ENCODE assay signal across 17 cellular contexts in the genomic region with DNA sequence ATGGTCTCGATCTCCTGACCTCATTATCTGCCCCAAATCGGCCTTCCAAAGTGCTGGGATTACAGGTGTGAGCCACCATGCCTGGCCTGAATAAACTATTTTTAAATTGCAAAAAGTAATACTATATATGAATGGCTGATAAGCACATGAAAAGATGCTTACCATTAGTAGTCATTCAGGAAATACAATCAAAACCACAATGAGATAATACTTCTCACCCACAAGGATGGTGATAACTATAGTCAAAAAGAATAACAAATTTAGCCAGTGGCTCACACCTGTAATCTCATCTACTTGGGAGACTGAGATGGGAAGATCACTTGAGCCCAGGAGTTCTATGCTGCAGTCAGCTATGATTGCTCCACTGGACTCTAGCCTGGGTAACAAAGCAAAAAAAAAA. TPM values are rescaled to one million over a fixed set of nuclear protein-coding genes. Genes with fewer than 3 reads are reported as not detected.
DNase-seq lines count a peak whose midpoint lies in the region; ATAC-seq and TF ChIP-seq lines count a peak whose summit lies in the region.
"Had no signal": no experiment of that assay in that cellular context is flagged by ENCODE, and none has a peak within 500 bp of the region (broad histone marks: within the 10 kb centered on the region; RNA-seq: fewer than 3 reads in every experiment).

No MANE protein-coding gene starts in this region.

- no peak overlapping the region for H3K27ac ChIP-seq in CD4-positive, alpha-beta T cell (ENCODE audit: low read depth, low read length)
- H3K27ac ChIP-seq in stomach, result no peak overlapping the region
- H3K27ac ChIP-seq: BLaER1 treated with 17β-estradiol and CSF1 and Interleukin-3, amounts not matched to agents 10 nM and 100 nM; GM23248 had no signal

- no peaks in the 10 kb centered on the region for H3K9me3 Mint-ChIP-seq in activated CD4-positive, alpha-beta T cell treated with anti-CD3 and anti-CD28 coated beads for 36 hours (ENCODE audit: low read depth)
- no peaks in the 10 kb centered on the region for H3K9me3 Mint-ChIP-seq in CD4-positive, alpha-beta T cell
- no peaks in the 10 kb centered on the region for H3K9me3 Mint-ChIP-seq in activated T-helper 17 cell treated with anti-CD3 and anti-CD28 coated beads, Interleukin-2, amount 50 U/mL, for 72 hours
- no peaks in the 10 kb centered on the region for H3K9me3 Mint-ChIP-seq in immature natural killer cell
- H3K9me3 Mint-ChIP-seq: IgD-negative memory B cell had no signal

- 58 to 80% (median 66%) methylated on average over 2 of the region's 2 CpGs for WGBS in stomach, 5 donors

- peaks cover 13 to 30% (median 22%) of the 10 kb centered on the region in 4 donors for H3K4me1 ChIP-seq in stomach

- intact Hi-C loops in activated CD4-positive, alpha-beta T cell treated with anti-CD3 and anti-CD28 coated beads for 36 hours (cut with DNase I, micrococcal nuclease), result no loop called here
- intact Hi-C loops in CD4-positive, alpha-beta T cell (cut with DNase I, micrococcal nuclease), result loop anchor here in 1 of 2 experiments (2.0 kb wide), 1 partner anchor 47 kb away; a partner anchor contains a TSS
- intact Hi-C loops in stomach (cut with DNase I; ENCODE audit: low total_unique reads), result no loop called here

- no peak overlapping the region for H3K4me3 Mint-ChIP-seq in activated CD4-positive, alpha-beta T cell treated with anti-CD3 and anti-CD28 coated beads for 36 hours
- H3K4me3 Mint-ChIP-seq in CD4-positive, alpha-beta T cell, result peak overlapping the region; percentile 82
- peak overlapping the region; percentile 48 for H3K4me3 Mint-ChIP-seq in activated T-helper 17 cell treated with anti-CD3 and anti-CD28 coated beads, Interleukin-2, amount 50 U/mL, for 72 hours
- H3K4me3 Mint-ChIP-seq in immature natural killer cell, result peak overlapping the region; percentile 40 to 74 (median 64)

- TF ChIP-seq POLR2A in stomach (IDR thresholded peaks at IDR 0.05), result no peak

- H3K27me3 ChIP-seq in CD4-positive, alpha-beta T cell (ENCODE audit: control insufficient read depth, insufficient read depth, low read length), result no peaks in the 10 kb centered on the region
- H3K27me3 ChIP-seq in stomach, result no peaks in the 10 kb centered on the region
- H3K27me3 ChIP-seq: BLaER1 treated with 17β-estradiol and CSF1 and Interleukin-3, amounts not matched to agents 10 nM and 100 nM had no signal

- TF ChIP-seq CTCF in CD4-positive, alpha-beta T cell (IDR thresholded peaks at IDR 0.05), result no peak
- no peak for TF ChIP-seq CTCF in stomach (IDR thresholded peaks at IDR 0.05)

- POLR2A ChIA-PET in activated CD4-positive, alpha-beta T cell treated with anti-CD3 and anti-CD28 coated beads for 36 hours (lab: Charles Lee), result no interaction called here
- POLR2A ChIA-PET in CD4-positive, alpha-beta T cell (lab: Charles Lee), result no interaction called here

- no peak overlapping the region for H3K4me3 ChIP-seq in stomach
- H3K4me3 ChIP-seq: BLaER1 treated with 17β-estradiol and CSF1 and Interleukin-3, amounts not matched to agents 10 nM and 100 nM; GM23248 had no signal

- H3K36me3 ChIP-seq in stomach, result peaks cover 2 to 26% (median 18%) of the 10 kb centered on the region in 4 donors

- no peaks in the 10 kb centered on the region for H3K27me3 Mint-ChIP-seq in activated CD4-positive, alpha-beta T cell treated with anti-CD3 and anti-CD28 coated beads for 36 hours
- H3K27me3 Mint-ChIP-seq in CD4-positive, alpha-beta T cell, result no peaks in the 10 kb centered on the region
- no peaks in the 10 kb centered on the region for H3K27me3 Mint-ChIP-seq in activated T-helper 17 cell treated with anti-CD3 and anti-CD28 coated beads, Interleukin-2, amount 50 U/mL, for 72 hours
- H3K27me3 Mint-ChIP-seq in immature natural killer cell (ENCODE audit: low read depth in 3 of 3), result peaks cover 3 to 6% (median 5%) of the 10 kb centered on the region in 3 donors
- H3K27me3 Mint-ChIP-seq: IgD-negative memory B cell had no signal

- no peak for DNase-seq in activated CD4-positive, alpha-beta T cell treated with anti-CD3 and anti-CD28 coated beads for 36 hours
- DNase-seq in activated CD4-positive, alpha-beta T cell treated with anti-CD3 and anti-CD28 coated beads, Interleukin-2, amount 50 U/mL, for 4 hours, result no peak
- DNase-seq in CD4-positive, alpha-beta T cell, result no peak
- DNase-seq in immature natural killer cell, result peak; percentile 43 to 52 (median 46)
- no peak for DNase-seq in stomach
- no peak for DNase-seq in medulla oblongata (ENCODE audit: extremely low spot score)
- no peak for DNase-seq in DMS 273 treated with DMSO at 0.1 percent for 48 hours (lab: John Stamatoyannopoulos, UW)
- DNase-seq: 8988T, Calu3, DMS79, GM23248, NCI-H187 treated with DMSO at 0.1 percent for 48 hours, NCI-H82, SHP77 had no signal

- H3K4me1 Mint-ChIP-seq in activated CD4-positive, alpha-beta T cell treated with anti-CD3 and anti-CD28 coated beads for 36 hours, result peaks cover 31% of the 10 kb centered on the region
- H3K4me1 Mint-ChIP-seq in CD4-positive, alpha-beta T cell (ENCODE audit: low read depth), result peaks cover 40% of the 10 kb centered on the region
- peaks cover 20% of the 10 kb centered on the region for H3K4me1 Mint-ChIP-seq in activated T-helper 17 cell treated with anti-CD3 and anti-CD28 coated beads, Interleukin-2, amount 50 U/mL, for 72 hours
- peaks cover 47 to 56% of the 10 kb centered on the region in 2 donors for H3K4me1 Mint-ChIP-seq in immature natural killer cell

- no peaks in the 10 kb centered on the region for H3K9me3 ChIP-seq in CD4-positive, alpha-beta T cell (ENCODE audit: control insufficient read depth, low read length)
- H3K9me3 ChIP-seq in stomach, result no peaks in the 10 kb centered on the region
- H3K9me3 ChIP-seq: BLaER1 treated with 17β-estradiol and CSF1 and Interleukin-3, amounts not matched to agents 10 nM and 100 nM had no signal

- peaks cover 7% of the 10 kb centered on the region for H3K36me3 Mint-ChIP-seq in activated CD4-positive, alpha-beta T cell treated with anti-CD3 and anti-CD28 coated beads for 36 hours (ENCODE audit: low read depth)
- H3K36me3 Mint-ChIP-seq in CD4-positive, alpha-beta T cell (ENCODE audit: low read depth), result peaks cover 14% of the 10 kb centered on the region
- H3K36me3 Mint-ChIP-seq in activated T-helper 17 cell treated with anti-CD3 and anti-CD28 coated beads, Interleukin-2, amount 50 U/mL, for 72 hours (ENCODE audit: low read depth), result peaks cover 14% of the 10 kb centered on the region
- peaks cover 0 to 5% (median 3%) of the 10 kb centered on the region in 3 donors for H3K36me3 Mint-ChIP-seq in immature natural killer cell
- H3K36me3 Mint-ChIP-seq: IgD-negative memory B cell had no signal

- peak; percentile 19 for ATAC-seq in activated CD4-positive, alpha-beta T cell treated with anti-CD3 and anti-CD28 coated beads for 36 hours
- ATAC-seq in CD4-positive, alpha-beta T cell (ENCODE audit: poor library complexity), result peak; percentile 42
- peak; percentile 59 for ATAC-seq in activated T-helper 17 cell treated with anti-CD3 and anti-CD28 coated beads, Interleukin-2, amount 50 U/mL, for 72 hours (replicated peaks)

- CTCF ChIA-PET in activated CD4-positive, alpha-beta T cell treated with anti-CD3 and anti-CD28 coated beads for 36 hours (lab: Charles Lee), result no interaction called here
- CTCF ChIA-PET in CD4-positive, alpha-beta T cell (lab: Charles Lee), result interaction anchor here (1.0 to 1.2 kb wide), 2 partner anchors 14 to 112 kb away, joined by 3 read pairs; no protein-coding TSS in a partner anchor

- H3K27ac Mint-ChIP-seq in activated CD4-positive, alpha-beta T cell treated with anti-CD3 and anti-CD28 coated beads for 36 hours, result no peak overlapping the region
- H3K27ac Mint-ChIP-seq in CD4-positive, alpha-beta T cell, result peak overlapping the region; percentile 82
- peak overlapping the region; percentile 55 for H3K27ac Mint-ChIP-seq in activated T-helper 17 cell treated with anti-CD3 and anti-CD28 coated beads, Interleukin-2, amount 50 U/mL, for 72 hours
- peak overlapping the region; percentile 9 to 76 (median 52) for H3K27ac Mint-ChIP-seq in immature natural killer cell

- no peak for TF ChIP-seq EP300 in stomach (IDR thresholded peaks at IDR 0.05)

RNA-seq across cellular contexts. Expression of a gene that starts 2.4 kb away (rescaled TPM):
- total RNA-seq in activated CD4-positive, alpha-beta T cell treated with anti-CD3 and anti-CD28 coated beads for 36 hours, result 10 to 100 TPM; 25.7 to 29.2 TPM
- 10 to 100 TPM; 11.3 to 13.2 TPM for total RNA-seq in CD4-positive, alpha-beta T cell
- total RNA-seq in activated T-helper 17 cell treated with anti-CD3 and anti-CD28 coated beads, Interleukin-2, amount 50 U/mL, for 72 hours, result 10 to 100 TPM; 12.5 to 27.8 TPM
- polyA plus RNA-seq in immature natural killer cell, result 10 to 100 TPM; 10.9 to 19.9 (median 19.6) TPM
- 10 to 100 TPM in 3 of 5 donors, 1 to 10 TPM in 2; 7.0 to 26.6 (median 10.4) TPM for total RNA-seq in stomach
- polyA plus RNA-seq in stomach, result 10 to 100 TPM; 18.9 to 20.9 (median 20.9) TPM

RNA-seq across cellular contexts. Expression of a gene that starts 23.9 kb away (rescaled TPM):
- 10 to 100 TPM; 22.4 to 22.9 TPM for total RNA-seq in activated CD4-positive, alpha-beta T cell treated with anti-CD3 and anti-CD28 coated beads for 36 hours
- 10 to 100 TPM; 75.8 to 78.1 TPM for total RNA-seq in CD4-positive, alpha-beta T cell
- total RNA-seq in activated T-helper 17 cell treated with anti-CD3 and anti-CD28 coated beads, Interleukin-2, amount 50 U/mL, for 72 hours, result 10 to 100 TPM; 30.8 to 38.7 TPM
- 10 to 100 TPM; 21.4 to 40.4 (median 31.9) TPM for polyA plus RNA-seq in immature natural killer cell
- total RNA-seq in stomach, result 10 to 100 TPM; 13.4 to 99.5 (median 28.5) TPM
- polyA plus RNA-seq in stomach, result 10 to 100 TPM in 2 of 3 donors, 1 to 10 TPM in 1; 9.3 to 16.9 (median 10.7) TPM

RNA-seq across cellular contexts. Expression of a gene that starts 48.0 kb away (rescaled TPM):
- 100 to 1,000 TPM; 106 to 117 TPM for total RNA-seq in activated CD4-positive, alpha-beta T cell treated with anti-CD3 and anti-CD28 coated beads for 36 hours
- 10 to 100 TPM; 11.3 to 11.9 TPM for total RNA-seq in CD4-positive, alpha-beta T cell
- 100 to 1,000 TPM; 108 to 115 TPM for total RNA-seq in activated T-helper 17 cell treated with anti-CD3 and anti-CD28 coated beads, Interleukin-2, amount 50 U/mL, for 72 hours
- polyA plus RNA-seq in immature natural killer cell, result 100 to 1,000 TPM in 2 of 3 donors, 10 to 100 TPM in 1; 69.2 to 124 (median 113) TPM
- 10 to 100 TPM; 14.6 to 45.5 (median 23.5) TPM for total RNA-seq in stomach
- 10 to 100 TPM; 11.6 to 14.8 (median 13.7) TPM for polyA plus RNA-seq in stomach

Comparison
In these comparisons a context has a peak if more than half of its experiments do, and no peak if none do; other contexts are left out.
1. DNase-seq: peak in immature natural killer cell (3 of 3); none in activated CD4-positive, alpha-beta T cell treated with anti-CD3 and anti-CD28 coated beads for 36 hours (single experiment), activated CD4-positive, alpha-beta T cell treated with anti-CD3 and anti-CD28 coated beads, Interleukin-2, amount 50 U/mL, for 4 hours (0 of 2), CD4-positive, alpha-beta T cell (0 of 10), stomach (single experiment), medulla oblongata (single experiment) and DMS 273 treated with DMSO at 0.1 percent for 48 hours (single experiment).
2. Peak in every context shown above with its lines, with median percentiles within 50 percentile points of each other: ATAC-seq.